Comparison of ENCODE assay signal across 8 cellular contexts in genomic region chr16:28974437-28975157, GRCh38. TPM values are rescaled to one million over a fixed set of nuclear protein-coding genes. Genes with fewer than 3 reads are reported as not detected.
DNase-seq lines count a peak whose midpoint lies in the region; ATAC-seq and TF ChIP-seq lines count a peak whose summit lies in the region.

Gene SPNS1, plus strand, starts transcription at chr16:28974778. Its CDS starts 374 bp downstream, at chr16:28975152.

- H3K27ac Mint-ChIP-seq in naive thymus-derived CD4-positive, alpha-beta T cell, result peak within 1 kb of the TSS; percentile 91 to 99 (median 96)
- peak within 1 kb of the TSS; percentile 100 for H3K27ac Mint-ChIP-seq in stimulated activated naive B cell treated with anti-CD40 and anti-IgM and Interleukin-4, amounts not matched to agents 10 μg/mL and 1 μg/mL and 100 μg/mL, for 72 hours

- POLR2A ChIA-PET in naive thymus-derived CD4-positive, alpha-beta T cell (lab: Charles Lee), result interaction anchor here (0.6 to 8.9 kb wide), 12 partner anchors 12 to 595 kb away, joined by 3 to 143 read pairs (median 5); partner anchors contain the start of genes LAT, NFATC2IP and SH2B1

- peak within 1 kb of the TSS; percentile 96 to 99 (median 98) for H3K4me3 Mint-ChIP-seq in naive thymus-derived CD4-positive, alpha-beta T cell
- peak within 1 kb of the TSS; percentile 93 to 98 for H3K4me3 Mint-ChIP-seq in stimulated activated naive B cell treated with anti-CD40 and anti-IgM and Interleukin-4, amounts not matched to agents 10 μg/mL and 1 μg/mL and 100 μg/mL, for 72 hours

- peak within 1 kb of the TSS; percentile 97 for H3K4me2 ChIP-seq in GM23248 (ENCODE audit: unreplicated experiment)
- peak within 1 kb of the TSS; percentile 86 for H3K4me2 ChIP-seq in fibroblast of lung (ENCODE audit: extremely low read depth, insufficient read depth, low read length)

- in situ Hi-C loops in GM23248 (cut with MboI), result no loop called here

- H2AFZ ChIP-seq in GM23248 (peak within 1 kb of the TSS; percentile 97), fibroblast of lung (ENCODE audit: low read length) (peak within 1 kb of the TSS; percentile 95)

- peak; percentile 93 for DNase-seq in DMS79 (lab: John Stamatoyannopoulos, UW)
- DNase-seq in GM23248, result peak; percentile 99
- DNase-seq in LHCN-M2 (ENCODE audit: low read depth), result peak; percentile 96
- peak; percentile 99 for DNase-seq in RPMI8226
- DNase-seq in activated T-helper 1 cell treated with anti-CD3 and anti-CD28 coated beads, Interleukin-2, amount 50 U/mL, for 16 hours (ENCODE audit: low read depth in 1 of 2, low spot score in 1 of 2), result peak; percentile 79 to 85
- peak; percentile 96 to 98 for DNase-seq in fibroblast of lung (ENCODE audit: low read depth in 2 of 2)
- DNase-seq in naive thymus-derived CD4-positive, alpha-beta T cell, result peak; percentile 77 to 96 (median 87)
- DNase-seq in stimulated activated naive B cell treated with anti-CD40 and anti-IgM and Interleukin-4, amounts not matched to agents 10 μg/mL and 1 μg/mL and 100 μg/mL, for 72 hours, result peak; percentile 96

- no peaks in the 10 kb centered on the region for H3K27me3 ChIP-seq in GM23248 (replicated peaks; ENCODE audit: insufficient read depth)
- H3K27me3 ChIP-seq in fibroblast of lung (ENCODE audit: control insufficient read depth, insufficient read depth, low read length), result no peaks in the 10 kb centered on the region
- H3K27me3 ChIP-seq in naive thymus-derived CD4-positive, alpha-beta T cell (ENCODE audit: control insufficient read depth in 2 of 2, insufficient read depth in 2 of 2, low read length in 2 of 2), result no peaks in the 10 kb centered on the region

- intact Hi-C loops in naive thymus-derived CD4-positive, alpha-beta T cell (cut with micrococcal nuclease), result loop anchor here in 1 of 2 donors (1.0 to 2.0 kb wide), 4 partner anchors 14 to 50 kb away; partner anchors contain the start of gene RABEP2

- H3K4me1 ChIP-seq in GM23248 (ENCODE audit: insufficient read depth) (0 out of 2 replicates have a peak, but pooled peaks cover 8% of the 10 kb centered on the region), fibroblast of lung (ENCODE audit: control insufficient read depth, extremely low read depth, insufficient read depth, low read length) (peaks cover 2% of the 10 kb centered on the region)
- peaks cover 5 to 12% of the 10 kb centered on the region in 2 donors for H3K4me1 ChIP-seq in naive thymus-derived CD4-positive, alpha-beta T cell (ENCODE audit: control insufficient read depth in 2 of 2, insufficient read depth in 2 of 2, low read length in 2 of 2)

- ATAC-seq in naive thymus-derived CD4-positive, alpha-beta T cell, result peak; percentile 95
- peak; percentile 92 to 95 for ATAC-seq in stimulated activated naive B cell treated with anti-CD40 and anti-IgM and Interleukin-4, amounts not matched to agents 10 μg/mL and 1 μg/mL and 100 μg/mL, for 72 hours (replicated peaks)

- 1% methylated on average over 56 to 60 of the region's 60 CpGs for WGBS in GM23248 (ENCODE audit: low coverage in 1 of 2, low lambda C conversion rate in 2 of 2, missing lambda C conversion rate in 2 of 2), 2 experiments

- H3K9me3 Mint-ChIP-seq in naive thymus-derived CD4-positive, alpha-beta T cell, result peaks cover 0 to 4% (median 0%) of the 10 kb centered on the region in 11 donors
- no peaks in the 10 kb centered on the region for H3K9me3 Mint-ChIP-seq in stimulated activated naive B cell treated with anti-CD40 and anti-IgM and Interleukin-4, amounts not matched to agents 10 μg/mL and 1 μg/mL and 100 μg/mL, for 72 hours

- H3K9me2 ChIP-seq in GM23248 (ENCODE audit: insufficient read depth), result no peaks in the 10 kb centered on the region

- H3K36me3 ChIP-seq in GM23248 (ENCODE audit: low read depth) (no peaks in the 10 kb centered on the region), fibroblast of lung (ENCODE audit: control insufficient read depth, insufficient read depth, low read length) (peaks cover 5% of the 10 kb centered on the region)
- peaks cover 0 to 27% (median 0%) of the 10 kb centered on the region in 3 experiments for H3K36me3 ChIP-seq in naive thymus-derived CD4-positive, alpha-beta T cell (ENCODE audit: control insufficient read depth in 2 of 3, insufficient read depth in 3 of 3, low read length in 3 of 3)

- CTCF ChIA-PET in naive thymus-derived CD4-positive, alpha-beta T cell (lab: Charles Lee), result interaction anchor here (1.1 to 1.8 kb wide), 6 partner anchors 9 to 36 kb away, joined by 3 to 7 read pairs (median 5); no protein-coding TSS in a partner anchor

- no peaks in the 10 kb centered on the region for H3K9me3 ChIP-seq in GM23248 (ENCODE audit: low read depth)
- no peaks in the 10 kb centered on the region for H3K9me3 ChIP-seq in fibroblast of lung (ENCODE audit: control insufficient read depth, insufficient read depth, low read depth, low read length)
- H3K9me3 ChIP-seq in naive thymus-derived CD4-positive, alpha-beta T cell (ENCODE audit: control insufficient read depth in 2 of 3, low read length in 3 of 3), result no peaks in the 10 kb centered on the region

- H3K27ac ChIP-seq in GM23248 (peak within 1 kb of the TSS; percentile 98), fibroblast of lung (ENCODE audit: insufficient read depth, low read length) (peak within 1 kb of the TSS; percentile 90)
- H3K27ac ChIP-seq in naive thymus-derived CD4-positive, alpha-beta T cell (ENCODE audit: low read depth, low read length), result peak within 1 kb of the TSS; percentile 75

- H3K4me1 Mint-ChIP-seq in naive thymus-derived CD4-positive, alpha-beta T cell, result peaks cover 30 to 48% (median 41%) of the 10 kb centered on the region in 7 donors
- peaks cover 21 to 42% of the 10 kb centered on the region in 2 donors for H3K4me1 Mint-ChIP-seq in stimulated activated naive B cell treated with anti-CD40 and anti-IgM and Interleukin-4, amounts not matched to agents 10 μg/mL and 1 μg/mL and 100 μg/mL, for 72 hours

- peaks cover 33% of the 10 kb centered on the region for H3K79me2 ChIP-seq in GM23248 (ENCODE audit: insufficient read depth)
- H3K79me2 ChIP-seq in fibroblast of lung (ENCODE audit: control insufficient read depth, insufficient read depth, low read length), result peaks cover 25% of the 10 kb centered on the region

- peak within 1 kb of the TSS; percentile 96 for H3K4me3 ChIP-seq in GM23248
- peak within 1 kb of the TSS; percentile 92 to 98 (median 94) for H3K4me3 ChIP-seq in fibroblast of lung (replicated peaks in 1 of 4; ENCODE audit: control extremely low read depth in 1 of 4, insufficient read depth in 1 of 4, low read depth in 3 of 4, low read length in 4 of 4)
- H3K4me3 ChIP-seq in naive thymus-derived CD4-positive, alpha-beta T cell (ENCODE audit: low read length), result peak within 1 kb of the TSS; percentile 80

- H3K9ac ChIP-seq in GM23248, result peak within 1 kb of the TSS; percentile 99
- peak within 1 kb of the TSS; percentile 88 for H3K9ac ChIP-seq in fibroblast of lung (ENCODE audit: insufficient read depth, low read length)

- no peaks in the 10 kb centered on the region for H4K20me1 ChIP-seq in GM23248 (ENCODE audit: insufficient read depth)
- no peaks in the 10 kb centered on the region for H4K20me1 ChIP-seq in fibroblast of lung (ENCODE audit: control insufficient read depth, extremely low read depth, insufficient read depth, low read length)

- H3K36me3 Mint-ChIP-seq in naive thymus-derived CD4-positive, alpha-beta T cell, result peaks cover 0 to 13% (median 6%) of the 10 kb centered on the region in 5 donors
- peaks cover 10 to 22% of the 10 kb centered on the region in 2 donors for H3K36me3 Mint-ChIP-seq in stimulated activated naive B cell treated with anti-CD40 and anti-IgM and Interleukin-4, amounts not matched to agents 10 μg/mL and 1 μg/mL and 100 μg/mL, for 72 hours

- H3F3A ChIP-seq in GM23248 (ENCODE audit: insufficient read depth), result peaks cover 3% of the 10 kb centered on the region; the same call in 1 of the 2 replicates

- TF ChIP-seq CTCF in fibroblast of lung (conservative IDR thresholded peaks at IDR 0.05 in 1 of 2, IDR thresholded peaks at IDR 0.05 in 1 of 2; ENCODE audit: low read depth in 1 of 2, low read length in 2 of 2), result no peak

- H3K27me3 Mint-ChIP-seq in naive thymus-derived CD4-positive, alpha-beta T cell, result no peaks in the 10 kb centered on the region
- no peaks in the 10 kb centered on the region for H3K27me3 Mint-ChIP-seq in stimulated activated naive B cell treated with anti-CD40 and anti-IgM and Interleukin-4, amounts not matched to agents 10 μg/mL and 1 μg/mL and 100 μg/mL, for 72 hours

RNA-seq across cellular contexts. Expression of gene SPNS1, which starts in this region (rescaled TPM):
- 44.3 and 48.4 TPM in 2 replicates for total RNA-seq in GM23248 (2014; rRNA removed; shearing (Covaris generic))
- polyA plus RNA-seq in GM23248 (2016; fragmentation: Nextera tagmentation; extraction: Ambion mirVana) (41.3 and 46.9 TPM in 2 replicates), fibroblast of lung (24.4 and 27.1 TPM in 2 replicates)
- total RNA-seq in LHCN-M2 (2014; rRNA removed) (23.6 and 26.1 TPM in 2 replicates), fibroblast of lung (19.5 and 27.2 TPM in 2 replicates)
- 33.8 TPM for polyA plus RNA-seq in LHCN-M2 (2012)
- 28.7 and 36.7 TPM in 2 replicates for polyA plus RNA-seq in fibroblast of lung (2012)
- polyA minus RNA-seq in fibroblast of lung (ENCODE audit: low replicate concordance), result 51.8 and 76.1 TPM in 2 replicates
- total RNA-seq in naive thymus-derived CD4-positive, alpha-beta T cell, result 10 to 100 TPM; 31.1 to 47.0 (median 42.1) TPM
- polyA plus RNA-seq in naive thymus-derived CD4-positive, alpha-beta T cell, result 10 to 100 TPM; 22.6 to 40.4 TPM

Comparison
In these comparisons a context has a peak if more than half of its experiments do, and no peak if none do; other contexts are left out.
1. Peak in every context shown above with its lines: DNase-seq, ATAC-seq, H3K4me3 ChIP-seq and H3K27ac ChIP-seq.